Comparison of ENCODE assay signal across 23 cellular contexts in genomic region chr4:41184009-41184408, GRCh38. TPM values are rescaled to one million over a fixed set of nuclear protein-coding genes. Genes with fewer than 3 reads are reported as not detected.
DNase-seq lines count a peak whose midpoint lies in the region; ATAC-seq, FAIRE-seq and TF ChIP-seq lines count a peak whose summit lies in the region.
"Had no signal": no experiment of that assay in that cellular context is flagged by ENCODE, and none has a peak within 500 bp of the region (broad histone marks: within the 10 kb centered on the region; RNA-seq: fewer than 3 reads in every experiment).

No MANE protein-coding gene starts in this region.

- 83% methylated on average over 3 of the region's 5 CpGs for WGBS in mammary epithelial cell (ENCODE audit: low coverage, missing lambda C conversion rate)
- WGBS in trophoblast cell (ENCODE audit: extremely low coverage, insufficient coverage, insufficient read length) = no CpG with 5 or more reads among the region's 5 CpGs

- H2AFZ ChIP-seq in mammary epithelial cell (ENCODE audit: low read depth, low read length) (no peak overlapping the region), trophoblast cell (ENCODE audit: insufficient read depth, low read length, poor library complexity) (no peak overlapping the region)

- peaks cover 22% of the 10 kb centered on the region for H3K4me1 ChIP-seq in mammary epithelial cell (ENCODE audit: insufficient read depth, low read length)
- peaks cover 55% of the 10 kb centered on the region for H3K4me1 ChIP-seq in RWPE2 (ENCODE audit: insufficient read depth, poor library complexity, severe bottlenecking)
- peaks cover 6 to 15% of the 10 kb centered on the region in 2 experiments for H3K4me1 ChIP-seq in trophoblast cell (ENCODE audit: control insufficient read depth in 1 of 2, insufficient read depth in 2 of 2, low read length in 2 of 2)

- POLR2A ChIA-PET in MCF 10A (lab: Yijun Ruan, JAX) (interaction anchor here (1.1 to 8.1 kb wide), 7 partner anchors 9 to 64 kb away, joined by 4 to 98 read pairs (median 34); partner anchors contain the start of gene APBB2), GM10248 (lab: Yijun Ruan, JAX) (no interaction called here)

- no peak overlapping the region for H4K12ac ChIP-seq in trophoblast cell (ENCODE audit: low read depth, low read length)

- H3K27ac Mint-ChIP-seq in MCF 10A (ENCODE audit: low read depth, unreplicated experiment) = peak overlapping the region; percentile 76
- H3K27ac Mint-ChIP-seq: CD14-positive monocyte; CD4-positive, alpha-beta T cell; CD8-positive, alpha-beta memory T cell had no signal

- no peak for ATAC-seq in RWPE2 (ENCODE audit: low read depth)

- CTCF ChIA-PET in MCF 10A (lab: Yijun Ruan, JAX) = interaction anchor here (1.1 to 2.9 kb wide), 4 partner anchors 8 to 29 kb away, joined by 3 to 11 read pairs (median 4); no protein-coding TSS in a partner anchor
- CTCF ChIA-PET in mammary epithelial cell (lab: Charles Lee; ENCODE audit: low non-redundant PET) = no interaction called here
- CTCF ChIA-PET in GM10248 (lab: Yijun Ruan, JAX) = interaction anchor here (1.4 to 2.4 kb wide), 2 partner anchors 11 to 21 kb away, joined by 4 to 6 read pairs; no protein-coding TSS in a partner anchor

- no peak overlapping the region for H2BK120ac ChIP-seq in trophoblast cell (ENCODE audit: insufficient read depth, low read length, poor library complexity)

- peaks cover 2% of the 10 kb centered on the region for H3K36me3 ChIP-seq in mammary epithelial cell (ENCODE audit: insufficient read depth, low read length)
- H3K36me3 ChIP-seq in RWPE2 (ENCODE audit: low read depth) = no peaks in the 10 kb centered on the region
- H3K36me3 ChIP-seq in trophoblast cell (ENCODE audit: control insufficient read depth in 1 of 2, insufficient read depth in 2 of 2, low read length in 2 of 2) = no peaks in the 10 kb centered on the region
- H3K36me3 ChIP-seq: BE2C had no signal

- dilution Hi-C loops in mammary epithelial cell (cut with HindIII; ENCODE audit: low sequenced_read_pairs) = no loop called here

- H3K27ac ChIP-seq in mammary epithelial cell (ENCODE audit: insufficient read depth, low read depth, low read length) (no peak overlapping the region), RWPE2 (ENCODE audit: poor library complexity, severe bottlenecking) (peak overlapping the region; percentile 77), trophoblast cell (ENCODE audit: low read depth, low read length) (no peak overlapping the region)
- H3K27ac ChIP-seq: 22Rv1; BLaER1 treated with 17β-estradiol and CSF1 and Interleukin-3, amounts not matched to agents 10 nM and 100 nM had no signal

- peaks cover 66% of the 10 kb centered on the region for H3K4me1 Mint-ChIP-seq in MCF 10A (ENCODE audit: insufficient read depth, unreplicated experiment)
- H3K4me1 Mint-ChIP-seq: CD14-positive monocyte; CD8-positive, alpha-beta memory T cell had no signal

- peaks cover 7% of the 10 kb centered on the region for H3K9me3 Mint-ChIP-seq in MCF 10A (ENCODE audit: unreplicated experiment)
- H3K9me3 Mint-ChIP-seq: CD4-positive, alpha-beta T cell had no signal

- H3K4me3 ChIP-seq in mammary epithelial cell (replicated peaks in 1 of 3; ENCODE audit: insufficient read depth in 1 of 3, low read depth in 2 of 3, low read length in 3 of 3) (no peak overlapping the region), RWPE2 (ENCODE audit: severe bottlenecking) (no peak overlapping the region), trophoblast cell (ENCODE audit: low read depth, low read length) (no peak overlapping the region)
- H3K4me3 ChIP-seq: BLaER1 treated with 17β-estradiol and CSF1 and Interleukin-3, amounts not matched to agents 10 nM and 100 nM had no signal

- no peak overlapping the region for H2BK5ac ChIP-seq in trophoblast cell (ENCODE audit: low read depth, low read length, poor library complexity)

- TF ChIP-seq CTCF in MCF 10A (IDR thresholded peaks at IDR 0.05; ENCODE audit: unreplicated experiment) (no peak), mammary epithelial cell (conservative IDR thresholded peaks at IDR 0.05 in 1 of 2, IDR thresholded peaks at IDR 0.05 in 1 of 2; ENCODE audit: extremely low read depth in 1 of 2, insufficient read depth in 1 of 2, low read depth in 1 of 2, low read length in 2 of 2) (no peak), RWPE2 (IDR thresholded peaks at IDR 0.05; ENCODE audit: poor library complexity, severe bottlenecking) (no peak), GM10248 (IDR thresholded peaks at IDR 0.05; ENCODE audit: control extremely low read depth, extremely low read depth, low read depth, missing control alignments) (no peak)

- peak overlapping the region; percentile 7 for H4K91ac ChIP-seq in trophoblast cell (ENCODE audit: low read depth, low read length)

- H3K27me3 Mint-ChIP-seq in MCF 10A (ENCODE audit: insufficient read depth, unreplicated experiment) = no peaks in the 10 kb centered on the region
- H3K27me3 Mint-ChIP-seq: CD8-positive, alpha-beta memory T cell had no signal

- in situ Hi-C loops in mammary epithelial cell (cut with MboI; ENCODE audit: low sequenced_read_pairs in 2 of 2) = no loop called here

- H3K4me3 Mint-ChIP-seq in MCF 10A (ENCODE audit: unreplicated experiment) = no peak overlapping the region
- H3K4me3 Mint-ChIP-seq: CD14-positive monocyte; CD4-positive, alpha-beta T cell; CD8-positive, alpha-beta memory T cell had no signal

- H3K27me3 ChIP-seq in mammary epithelial cell (ENCODE audit: insufficient read depth, low read length) (no peaks in the 10 kb centered on the region), RWPE2 (ENCODE audit: insufficient read depth, poor library complexity, severe bottlenecking) (no peaks in the 10 kb centered on the region), trophoblast cell (ENCODE audit: insufficient read depth, low read length) (no peaks in the 10 kb centered on the region)
- H3K27me3 ChIP-seq: BE2C; BLaER1 treated with 17β-estradiol and CSF1 and Interleukin-3, amounts not matched to agents 10 nM and 100 nM had no signal

- BruUV-seq in MCF 10A (replicated peaks; lab: Mats Ljungman, UMichigan) (no TSS peak), mammary epithelial cell (replicated peaks; lab: Mats Ljungman, UMichigan) (no TSS peak)

- DNase-seq in MCF 10A (ENCODE audit: unreplicated experiment) = no peak
- DNase-seq in mammary epithelial cell = no peak
- no peak for DNase-seq in RWPE2 (ENCODE audit: low spot score)
- DNase-seq in trophoblast cell = no peak
- DNase-seq in urothelium cell line (ENCODE audit: low spot score) = no peak
- DNase-seq in stimulated activated CD4-positive, alpha-beta T cell treated with anti-CD3 and anti-CD28 coated beads, Interleukin-12 subunit alpha, Interleukin-12 subunit beta, amount 100 ng/mL, for 4 hours = no peak
- no peak for DNase-seq in NCI-H345 (lab: John Stamatoyannopoulos, UW)
- no peak for DNase-seq in GM10248 (ENCODE audit: extremely low spot score)
- DNase-seq: BE2C; CD4-positive, alpha-beta T cell; CD8-positive, alpha-beta memory T cell; DMS 273 treated with DMSO at 0.1 percent for 48 hours; DMS79; EL; GDM1; GOT3; HCEC 1CT had no signal

- H3K4me2 ChIP-seq in mammary epithelial cell (ENCODE audit: insufficient read depth, low read depth, low read length) (no peak overlapping the region), trophoblast cell (ENCODE audit: low read length) (no peak overlapping the region)
- H3K4me2 ChIP-seq: BLaER1 treated with 17β-estradiol and CSF1 and Interleukin-3, amounts not matched to agents 10 nM and 100 nM had no signal

- H2AK5ac ChIP-seq in trophoblast cell (ENCODE audit: low read length) = no peak overlapping the region

- no peak overlapping the region for H2BK12ac ChIP-seq in trophoblast cell (ENCODE audit: low read length)

- H3K79me1 ChIP-seq in trophoblast cell (ENCODE audit: low read length) = peaks cover 5% of the 10 kb centered on the region

- H4K20me1 ChIP-seq in mammary epithelial cell (ENCODE audit: insufficient read depth, low read length) = no peaks in the 10 kb centered on the region

- H3K9ac ChIP-seq in mammary epithelial cell (ENCODE audit: insufficient read depth, low read length) = no peak overlapping the region
- no peak overlapping the region for H3K9ac ChIP-seq in trophoblast cell (ENCODE audit: low read length)
- H3K9ac ChIP-seq: BLaER1 treated with 17β-estradiol and CSF1 and Interleukin-3, amounts not matched to agents 10 nM and 100 nM had no signal

- no peak overlapping the region for H3K14ac ChIP-seq in trophoblast cell (ENCODE audit: low read length)

- H3K18ac ChIP-seq in trophoblast cell (ENCODE audit: low read length) = peak overlapping the region; percentile 2

- H3K36me3 Mint-ChIP-seq in MCF 10A (ENCODE audit: insufficient read depth, unreplicated experiment) = no peaks in the 10 kb centered on the region
- H3K36me3 Mint-ChIP-seq: CD14-positive monocyte; CD8-positive, alpha-beta memory T cell had no signal

- H3K9me3 ChIP-seq in mammary epithelial cell (replicated peaks; ENCODE audit: insufficient read depth, low read length) (no peaks in the 10 kb centered on the region), RWPE2 (ENCODE audit: severe bottlenecking) (no peaks in the 10 kb centered on the region), trophoblast cell (ENCODE audit: insufficient read depth, low read depth, low read length) (no peaks in the 10 kb centered on the region)
- H3K9me3 ChIP-seq: BE2C had no signal

- peak; percentile 55 for FAIRE-seq in urothelium cell line (lab: Jason Lieb, UNC)
- FAIRE-seq: A204.1, D721Med, H54 had no signal

- H3K23ac ChIP-seq in trophoblast cell (ENCODE audit: low read length) = no peak overlapping the region

- no peak overlapping the region for H3K4ac ChIP-seq in trophoblast cell (ENCODE audit: low read depth, low read length)

- H4K8ac ChIP-seq in trophoblast cell (ENCODE audit: low read depth, low read length) = no peak overlapping the region

- H3K79me2 ChIP-seq in mammary epithelial cell (ENCODE audit: insufficient read depth, low read length) (peaks cover 99% of the 10 kb centered on the region), trophoblast cell (ENCODE audit: control insufficient read depth, insufficient read depth, low read length, poor library complexity) (peaks cover 2% of the 10 kb centered on the region)

- intact Hi-C loops in MCF 10A (cut with micrococcal nuclease) = no loop called here
- intact Hi-C loops in mammary epithelial cell (cut with micrococcal nuclease) = no loop called here

RNA-seq across cellular contexts. Expression of gene APBB2, which starts 30.3 kb away (rescaled TPM):
- total RNA-seq in MCF 10A (2022) (159 and 201 TPM in 2 replicates), mammary epithelial cell (10 to 100 TPM; 75.8 to 81.7 TPM)
- 60.8 TPM for polyA plus RNA-seq in mammary epithelial cell
- 74.3 TPM for polyA minus RNA-seq in mammary epithelial cell
- 41.4 and 45.0 TPM in 2 replicates for polyA plus RNA-seq in trophoblast cell (2013)
- polyA plus RNA-seq: CD8-positive, alpha-beta memory T cell had no signal
